12 cellular contexts compared by ENCODE assay signal in genomic region chr3:25872200-25872877, GRCh38.
DNase-seq lines count a peak whose midpoint lies in the region; ATAC-seq lines count a peak whose summit lies in the region.
"Had no signal": no experiment of that assay in that cellular context is flagged by ENCODE, and none has a peak within 500 bp of the region (broad histone marks: within the 10 kb centered on the region; RNA-seq: fewer than 3 reads in every experiment).

No MANE protein-coding gene starts in this region.

- H2AFZ ChIP-seq in Karpas-422 (ENCODE audit: low read length) = no peak overlapping the region

- DNase-seq in Karpas-422 (no peak), HuH-7.5 (ENCODE audit: low spot score) (no peak)
- no peak for DNase-seq in stimulated activated naive CD8-positive, alpha-beta T cell treated with anti-CD3 and anti-CD28 coated beads, Interleukin-15, Interleukin-2, amounts not matched to agents 100 U/mL and 50 U/mL, for 24 hours
- DNase-seq in central memory CD4-positive, alpha-beta T cell = no peak
- DNase-seq: activated CD4-positive, alpha-beta T cell treated with anti-CD3 and anti-CD28 coated beads, Interleukin-2, amount 50 U/mL, for 48 hours; HCEC 1CT; testis had no signal

- H3K27ac ChIP-seq in Karpas-422 (ENCODE audit: low read length) = no peak overlapping the region
- H3K27ac ChIP-seq: testis had no signal

- no peaks in the 10 kb centered on the region for H3K9me3 ChIP-seq in Karpas-422 (ENCODE audit: low read length)
- H3K9me3 ChIP-seq: testis had no signal

- no peaks in the 10 kb centered on the region for H3K27me3 ChIP-seq in Karpas-422 (ENCODE audit: low read length)
- H3K27me3 ChIP-seq: BLaER1 treated with 17β-estradiol and CSF1 and Interleukin-3, amounts not matched to agents 10 nM and 100 nM; testis had no signal

- no peak overlapping the region for H3K4me2 ChIP-seq in Karpas-422 (ENCODE audit: low read depth, low read length, poor library complexity, severe bottlenecking)

- no peaks in the 10 kb centered on the region for H4K20me1 ChIP-seq in Karpas-422 (ENCODE audit: insufficient read depth, low read depth, low read length)
- H4K20me1 ChIP-seq: BLaER1 treated with 17β-estradiol and CSF1 and Interleukin-3, amounts not matched to agents 10 nM and 100 nM had no signal

- no peaks in the 10 kb centered on the region for H3K79me2 ChIP-seq in Karpas-422 (ENCODE audit: low read length)

- ATAC-seq in GM18511 (IDR thresholded peaks at IDR 0.05; ENCODE audit: unreplicated experiment) = peak; percentile 94
- peak; percentile 93 for ATAC-seq in GM19452 (IDR thresholded peaks at IDR 0.05; ENCODE audit: unreplicated experiment)
- ATAC-seq in HG02852 (IDR thresholded peaks at IDR 0.05; ENCODE audit: unreplicated experiment) = peak; percentile 93
- peak; percentile 90 for ATAC-seq in HG03520 (IDR thresholded peaks at IDR 0.05; ENCODE audit: unreplicated experiment)
- no peak for ATAC-seq in stimulated activated naive CD8-positive, alpha-beta T cell treated with anti-CD3 and anti-CD28 coated beads, Interleukin-15, Interleukin-2, amounts not matched to agents 100 U/mL and 50 U/mL, for 24 hours

- no peaks in the 10 kb centered on the region for H3K36me3 ChIP-seq in Karpas-422 (ENCODE audit: insufficient read depth, low read length)
- H3K36me3 ChIP-seq: BLaER1 treated with 17β-estradiol and CSF1 and Interleukin-3, amounts not matched to agents 10 nM and 100 nM had no signal

- H3K9ac ChIP-seq in Karpas-422 (ENCODE audit: low read length) = no peak overlapping the region
- H3K9ac ChIP-seq: BLaER1 treated with 17β-estradiol and CSF1 and Interleukin-3, amounts not matched to agents 10 nM and 100 nM had no signal

- no peak overlapping the region for H3K4me3 ChIP-seq in Karpas-422 (ENCODE audit: low read length)
- H3K4me3 ChIP-seq: BLaER1 treated with 17β-estradiol and CSF1 and Interleukin-3, amounts not matched to agents 10 nM and 100 nM; testis had no signal

- H3K4me1 ChIP-seq in Karpas-422 (ENCODE audit: low read length) = no peaks in the 10 kb centered on the region
- H3K4me1 ChIP-seq: testis had no signal

- H3K9me2 ChIP-seq in Karpas-422 (replicated peaks; ENCODE audit: insufficient read depth, low read length) = no peaks in the 10 kb centered on the region
